In the genomic region with DNA sequence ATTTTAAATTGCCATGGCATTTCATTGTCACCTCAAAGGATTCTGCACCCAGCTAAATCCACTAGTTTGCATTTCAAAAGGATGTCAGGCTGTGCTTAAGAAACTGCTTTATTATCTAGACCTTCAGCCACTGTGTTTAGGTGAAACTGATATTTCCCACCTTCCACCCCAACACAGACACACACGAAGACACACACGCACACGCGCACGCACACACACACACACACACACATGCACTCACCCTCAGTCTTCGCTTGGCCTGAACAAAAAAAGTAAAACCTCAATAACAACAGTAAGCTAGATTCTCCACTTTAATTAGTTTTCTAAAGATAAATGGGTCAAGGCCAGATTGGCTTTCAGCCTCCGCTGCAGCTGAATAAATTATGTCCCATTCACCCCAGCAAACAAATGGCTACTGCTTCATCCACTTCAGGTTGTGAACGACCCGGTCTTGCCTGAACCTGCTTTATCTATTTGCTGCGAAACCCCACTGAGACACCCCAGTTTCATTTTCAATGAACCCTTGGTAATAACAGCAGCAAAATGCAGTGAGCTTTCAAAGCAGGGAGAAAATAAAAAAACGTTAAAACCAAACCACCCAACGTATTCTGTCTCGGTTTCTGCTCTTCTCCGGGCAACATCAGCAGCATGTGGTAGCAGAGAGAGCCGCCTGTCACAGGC, we compare ENCODE assay signal across 9 cellular contexts.
A peak's percentile ranks its signal among the peaks of the same experiment; 100 is the strongest.
DNase-seq lines count a peak whose midpoint lies in the region; ATAC-seq and TF ChIP-seq lines count a peak whose summit lies in the region.
"Had no signal": no experiment of that assay in that cellular context is flagged by ENCODE, and none has a peak within 500 bp of the region (broad histone marks: within the 10 kb centered on the region; RNA-seq: fewer than 3 reads in every experiment).

No MANE protein-coding gene starts in this region.

- H3K79me2 ChIP-seq in PC-9 (ENCODE audit: low read depth), result no peaks in the 10 kb centered on the region

- H4K20me1 ChIP-seq in PC-9 (ENCODE audit: insufficient read depth), result no peaks in the 10 kb centered on the region

- no peaks in the 10 kb centered on the region for H3K27me3 ChIP-seq in PC-9 (ENCODE audit: insufficient read depth, low read depth)

- peak; percentile 85 for ATAC-seq in GM21381 (IDR thresholded peaks at IDR 0.05; ENCODE audit: unreplicated experiment)
- ATAC-seq in GM19452 (IDR thresholded peaks at IDR 0.05; ENCODE audit: unreplicated experiment), result no peak

- intact Hi-C loops in PC-9 (cut with micrococcal nuclease; ENCODE audit: unreplicated experiment), result no loop called here

- H3K27ac ChIP-seq in PC-9, result no peak overlapping the region

- no peaks in the 10 kb centered on the region for H3K36me3 ChIP-seq in PC-9 (ENCODE audit: low read depth)

- no peak for TF ChIP-seq CTCF in PC-9 (conservative IDR thresholded peaks at IDR 0.05)

- H3K4me3 ChIP-seq in PC-9, result no peak overlapping the region

- no TSS peak for BruUV-seq in PC-9 (replicated peaks; lab: Mats Ljungman, UMichigan)

- no peaks in the 10 kb centered on the region for H3F3A ChIP-seq in PC-9 (ENCODE audit: insufficient read depth, low read depth)

- H3K4me1 ChIP-seq in PC-9 (replicated peaks; ENCODE audit: insufficient read depth), result no peaks in the 10 kb centered on the region

- CTCF ChIA-PET in PC-9 (lab: Charles Lee), result no interaction called here

- no peaks in the 10 kb centered on the region for H3K9me3 ChIP-seq in PC-9 (ENCODE audit: insufficient read depth, low read depth)

- H3K9me2 ChIP-seq in PC-9 (ENCODE audit: insufficient read depth), result no peaks in the 10 kb centered on the region

- peak; percentile 61 for DNase-seq in DMS153 treated with DMSO at 0.1 percent for 48 hours (lab: John Stamatoyannopoulos, UW; ENCODE audit: unreplicated experiment)
- peak; percentile 91 for DNase-seq in NCI-H1092 treated with DMSO at 0.1 percent for 48 hours (lab: John Stamatoyannopoulos, UW)
- peak; percentile 50 for DNase-seq in ecto neural progenitor cell (ENCODE audit: low spot score)
- no peak for DNase-seq in T-helper 9 cell
- DNase-seq in activated gamma-delta T cell treated with Interleukin-2 at 50 U/mL for 16 hours, result no peak
- no peak for DNase-seq in PC-9
- DNase-seq: small intestine had no signal

- POLR2A ChIA-PET in PC-9 (lab: Charles Lee; ENCODE audit: unreplicated experiment), result no interaction called here

- H3K4me2 ChIP-seq in PC-9, result no peak overlapping the region

- no peak overlapping the region for H2AFZ ChIP-seq in PC-9

Comparison
In these comparisons a context has a peak if more than half of its experiments do, and no peak if none do; other contexts are left out.
1. DNase-seq: peak in DMS153 treated with DMSO at 0.1 percent for 48 hours (single experiment), NCI-H1092 treated with DMSO at 0.1 percent for 48 hours (single experiment) and ecto neural progenitor cell (single experiment); none in T-helper 9 cell (single experiment), activated gamma-delta T cell treated with Interleukin-2 at 50 U/mL for 16 hours (single experiment) and PC-9 (0 of 2).